In the genomic region with DNA sequence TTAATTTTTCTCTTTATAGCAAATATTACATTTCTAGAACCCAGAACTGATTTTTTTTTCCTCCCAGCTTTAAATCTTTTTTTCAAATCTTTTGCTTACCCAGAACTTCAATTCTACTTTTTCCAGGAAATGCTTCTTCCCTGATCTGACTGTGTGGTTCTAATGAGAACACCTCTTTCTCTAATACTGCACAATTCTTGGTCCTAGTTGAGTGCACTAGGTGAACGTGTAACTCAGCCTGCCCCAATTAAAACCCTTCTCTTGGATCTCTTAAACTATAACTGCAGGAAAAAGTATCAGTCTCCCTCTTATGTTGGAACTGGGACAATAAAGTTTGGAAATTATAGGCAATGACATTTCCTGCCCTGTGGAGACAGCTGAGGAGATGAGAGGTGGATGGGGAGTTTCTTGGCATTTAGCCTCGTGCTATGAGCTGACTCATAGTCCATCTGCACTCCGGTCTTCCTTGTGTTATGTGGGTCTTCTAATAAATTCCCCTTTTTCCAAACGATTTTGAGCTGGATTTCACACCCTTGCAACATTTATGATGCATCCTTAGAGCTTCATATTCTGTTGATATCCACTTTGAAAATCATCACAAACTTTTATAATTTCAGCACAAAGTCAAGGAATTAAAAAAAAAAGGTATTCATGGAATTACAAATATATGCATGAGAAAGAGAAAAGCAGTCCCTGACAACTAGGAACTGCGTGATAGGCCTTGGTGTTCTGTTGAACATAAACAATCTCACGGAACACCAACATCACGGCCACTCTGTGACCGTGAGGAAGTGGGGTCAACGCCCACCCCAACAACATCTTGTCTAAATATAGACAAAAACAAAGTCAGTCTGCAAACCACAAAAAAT, we compare ENCODE assay signal across 9 cellular contexts. TPM values are rescaled to one million over a fixed set of nuclear protein-coding genes. Genes with fewer than 3 reads are reported as not detected.
A peak's percentile ranks its signal among the peaks of the same experiment; 100 is the strongest.
DNase-seq lines count a peak whose midpoint lies in the region; ATAC-seq and TF ChIP-seq lines count a peak whose summit lies in the region.
"Had no signal": no experiment of that assay in that cellular context is flagged by ENCODE, and none has a peak within 500 bp of the region (broad histone marks: within the 10 kb centered on the region; RNA-seq: fewer than 3 reads in every experiment).

No MANE protein-coding gene starts in this region.

- no peaks in the 10 kb centered on the region for H3K36me3 ChIP-seq in CD4-positive, alpha-beta memory T cell (ENCODE audit: insufficient read depth, low read length)
- H3K36me3 ChIP-seq: gastrocnemius medialis had no signal

- ATAC-seq in omental fat pad (ENCODE audit: low FRiP score) (peak; percentile 89), GM21390 (IDR thresholded peaks at IDR 0.05; ENCODE audit: unreplicated experiment) (no peak), GM21717 (IDR thresholded peaks at IDR 0.05; ENCODE audit: unreplicated experiment) (no peak)

- H3K4me3 ChIP-seq in CD4-positive, alpha-beta memory T cell (ENCODE audit: low read length in 2 of 2): no peak overlapping the region
- H3K4me3 ChIP-seq: gastrocnemius medialis had no signal

- H3K27ac ChIP-seq in CD4-positive, alpha-beta memory T cell (ENCODE audit: low read depth, low read length): no peak overlapping the region
- H3K27ac ChIP-seq: gastrocnemius medialis had no signal

- no peaks in the 10 kb centered on the region for H3K36me3 Mint-ChIP-seq in CD4-positive, alpha-beta memory T cell

- H3K4me1 ChIP-seq in CD4-positive, alpha-beta memory T cell (ENCODE audit: insufficient read depth, low read length): no peaks in the 10 kb centered on the region

- H3K9me3 ChIP-seq in CD4-positive, alpha-beta memory T cell (ENCODE audit: control insufficient read depth in 1 of 2, low read length in 2 of 2): no peaks in the 10 kb centered on the region
- H3K9me3 ChIP-seq: gastrocnemius medialis had no signal

- no peaks in the 10 kb centered on the region for H3K4me1 Mint-ChIP-seq in CD4-positive, alpha-beta memory T cell

- no peak overlapping the region for H3K27ac Mint-ChIP-seq in CD4-positive, alpha-beta memory T cell

- no peak for TF ChIP-seq CTCF in omental fat pad (IDR thresholded peaks at IDR 0.05)

- DNase-seq in DMS 273 (lab: John Stamatoyannopoulos, UW; ENCODE audit: unreplicated experiment) (peak; percentile 89), NCI-H460 (ENCODE audit: extremely low read depth, low read depth) (peak; percentile 21), epidermal melanocyte (ENCODE audit: insufficient read length, low spot score) (peak; percentile 45), omental fat pad (ENCODE audit: low spot score) (no peak), head of caudate nucleus (no peak)
- DNase-seq in CD4-positive, alpha-beta memory T cell: no peak

- H3K4me3 Mint-ChIP-seq in CD4-positive, alpha-beta memory T cell: no peak overlapping the region

- no peaks in the 10 kb centered on the region for H3K27me3 Mint-ChIP-seq in CD4-positive, alpha-beta memory T cell

- intact Hi-C loops in head of caudate nucleus (cut with DNase I): no loop called here
- intact Hi-C loops in CD4-positive, alpha-beta memory T cell (cut with micrococcal nuclease): loop anchor here (1.0 to 2.0 kb wide), 2 partner anchors 191 to 726 kb away; no protein-coding TSS in a partner anchor

- CTCF ChIA-PET in CD4-positive, alpha-beta memory T cell (lab: Charles Lee; ENCODE audit: partially characterized antibody): interaction anchor here (0.8 to 1.9 kb wide), 2 partner anchors 495 to 498 kb away, joined by 3 to 5 read pairs; no protein-coding TSS in a partner anchor

- H3K27me3 ChIP-seq in CD4-positive, alpha-beta memory T cell (ENCODE audit: insufficient read depth, low read length): no peaks in the 10 kb centered on the region
- H3K27me3 ChIP-seq: gastrocnemius medialis had no signal

- POLR2A ChIA-PET in CD4-positive, alpha-beta memory T cell (lab: Charles Lee; ENCODE audit: partially characterized antibody): no interaction called here

- no peaks in the 10 kb centered on the region for H3K9me3 Mint-ChIP-seq in CD4-positive, alpha-beta memory T cell

RNA-seq across cellular contexts. Expression of a gene that starts 52.4 kb away (rescaled TPM):
- total RNA-seq in NCI-H460 (2014; rRNA removed; shearing (Covaris generic)): 5.4 and 7.7 TPM in 2 replicates
- polyA plus RNA-seq in NCI-H460 (2014; cell fraction: nucleus; rRNA removed): 11.3 and 18.1 TPM in 2 replicates
- 1 to 10 TPM; 4.0 to 9.1 (median 5.6) TPM for total RNA-seq in omental fat pad
- 1 to 10 TPM; 5.3 to 9.7 TPM for total RNA-seq in CD4-positive, alpha-beta memory T cell
- 1 to 10 TPM; 3.1 to 5.9 TPM for polyA plus RNA-seq in CD4-positive, alpha-beta memory T cell

Comparison
In these comparisons a context has a peak if more than half of its experiments do, and no peak if none do; other contexts are left out.
1. DNase-seq: peak in DMS 273 (single experiment), NCI-H460 (single experiment) and epidermal melanocyte (single experiment); none in omental fat pad (single experiment), head of caudate nucleus (0 of 42) and CD4-positive, alpha-beta memory T cell (0 of 5).